ENCODE assay signal across 11 cellular contexts in the genomic region with DNA sequence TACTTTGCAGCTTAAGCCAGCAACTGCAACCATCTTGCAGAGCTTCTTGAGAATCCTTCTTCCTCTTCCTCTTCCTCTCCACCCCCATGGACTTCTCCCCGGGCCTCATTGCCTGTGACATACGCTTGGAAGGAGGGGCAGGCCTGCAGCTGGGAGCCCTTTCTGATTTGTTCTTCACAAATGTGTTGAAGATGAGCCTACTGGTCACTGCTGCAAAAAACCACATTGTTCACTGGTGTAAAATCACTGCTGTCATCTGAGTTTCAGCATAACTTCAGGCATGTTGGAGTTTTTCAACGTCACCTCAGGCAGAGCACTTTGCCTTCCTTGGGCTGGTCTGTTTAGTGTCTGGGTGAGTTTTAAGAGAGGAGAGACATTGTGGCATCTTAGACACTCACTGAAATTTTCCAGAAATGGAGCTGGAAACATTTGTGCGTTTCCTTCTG. TPM values are rescaled to one million over a fixed set of nuclear protein-coding genes. Genes with fewer than 3 reads are reported as not detected.
DNase-seq lines count a peak whose midpoint lies in the region; ATAC-seq and TF ChIP-seq lines count a peak whose summit lies in the region.
"Had no signal": no experiment of that assay in that cellular context is flagged by ENCODE, and none has a peak within 500 bp of the region (broad histone marks: within the 10 kb centered on the region; RNA-seq: fewer than 3 reads in every experiment).

No MANE protein-coding gene starts in this region.

- H3K27me3 ChIP-seq in cardiac muscle cell = no peaks in the 10 kb centered on the region

- H3K27ac ChIP-seq in cardiac muscle cell = peak overlapping the region; percentile 92
- peak overlapping the region; percentile 86 for H3K27ac ChIP-seq in caudate nucleus (ENCODE audit: low read depth, low read length)
- H3K27ac ChIP-seq: parathyroid adenoma had no signal

- H3K9me3 ChIP-seq in cardiac muscle cell (ENCODE audit: low read depth) = no peaks in the 10 kb centered on the region

- no peak overlapping the region for H3K4me3 ChIP-seq in cardiac muscle cell

- peaks cover 55% of the 10 kb centered on the region for H3K4me1 ChIP-seq in cardiac muscle cell (ENCODE audit: low read depth)

- DNase-seq in cardiac muscle cell (ENCODE audit: low read depth in 1 of 2, low spot score in 1 of 2) = peak in 1 of 2 donors; percentile 86
- no peak for DNase-seq in cardiac septum (ENCODE audit: low spot score)
- peak in 38 of 61 donors; percentile 6 to 65 (median 24) for DNase-seq in caudate nucleus (lab: John Stamatoyannopoulos, UW)
- peak; percentile 61 for DNase-seq in medulla oblongata (ENCODE audit: extremely low spot score)
- no peak for DNase-seq in SHP77 (lab: John Stamatoyannopoulos, UW)
- DNase-seq in NK-92 treated with Interleukin-12 subunit alpha and Interleukin-12 subunit beta, amount 100 ng/mL, for 24 hours (lab: John Stamatoyannopoulos, UW) = no peak
- DNase-seq: activated CD4-positive, CD25-positive, alpha-beta regulatory T cell treated with anti-CD3 and anti-CD28 coated beads, Interleukin-2, amount 50 U/mL, for 72 hours; NCI-H2227 treated with DMSO at 0.1 percent for 48 hours had no signal

- no peaks in the 10 kb centered on the region for H3K36me3 ChIP-seq in cardiac muscle cell

- TF ChIP-seq CTCF in cardiac muscle cell (IDR thresholded peaks at IDR 0.05; ENCODE audit: low read depth, low read length) = no peak

- intact Hi-C loops in cardiac septum (cut with DNase I) = no loop called here

- ATAC-seq in HG03039 (IDR thresholded peaks at IDR 0.05; ENCODE audit: unreplicated experiment) (no peak), GM21528 (IDR thresholded peaks at IDR 0.05; ENCODE audit: low FRiP score, unreplicated experiment) (no peak)

RNA-seq across cellular contexts. Expression of a gene that starts 7.9 kb away (rescaled TPM):
- total RNA-seq in cardiac muscle cell (81.3 and 102 TPM in 2 replicates), cardiac septum (67.0 TPM)
- 69.3 and 105 TPM in 2 replicates for polyA plus RNA-seq in cardiac muscle cell

Comparison
In these comparisons a context has a peak if more than half of its experiments do, and no peak if none do; other contexts are left out.
1. DNase-seq: peak in caudate nucleus (38 of 61) and medulla oblongata (single experiment); none in cardiac septum (single experiment), SHP77 (0 of 2) and NK-92 treated with Interleukin-12 subunit alpha and Interleukin-12 subunit beta, amount 100 ng/mL, for 24 hours (single experiment).